In genomic region chr5:111754190-111754589, GRCh38 we compare ENCODE assay signal across 15 cellular contexts. TPM values are rescaled to one million over a fixed set of nuclear protein-coding genes. Genes with fewer than 3 reads are reported as not detected.
A peak's percentile ranks its signal among the peaks of the same experiment; 100 is the strongest.
DNase-seq lines count a peak whose midpoint lies in the region; ATAC-seq and TF ChIP-seq lines count a peak whose summit lies in the region.
"Had no signal": no experiment of that assay in that cellular context is flagged by ENCODE, and none has a peak within 500 bp of the region (broad histone marks: within the 10 kb centered on the region; RNA-seq: fewer than 3 reads in every experiment).

No MANE protein-coding gene starts in this region.

- no peaks in the 10 kb centered on the region for H3K27me3 ChIP-seq in GM23338 (ENCODE audit: insufficient read depth)
- no peaks in the 10 kb centered on the region for H3K27me3 ChIP-seq in skeletal muscle tissue (ENCODE audit: control insufficient read depth in 3 of 3, insufficient read depth in 3 of 3, low read length in 3 of 3)
- H3K27me3 ChIP-seq: breast epithelium had no signal

- H4K20me1 ChIP-seq in GM23338 (replicated peaks; ENCODE audit: insufficient read depth) = peaks cover 32% of the 10 kb centered on the region; the same call in 1 of the 2 replicates

- H3K9me2 ChIP-seq in GM23338 (ENCODE audit: insufficient read depth) = no peaks in the 10 kb centered on the region

- no peak for ATAC-seq in GM23338
- no peak for ATAC-seq in HG02938 (IDR thresholded peaks at IDR 0.05; ENCODE audit: unreplicated experiment)
- ATAC-seq in HG02884 (IDR thresholded peaks at IDR 0.05; ENCODE audit: unreplicated experiment) = no peak
- ATAC-seq: activated CD4-positive, CD25-positive, alpha-beta regulatory T cell treated with anti-CD3 and anti-CD28 coated beads, Interleukin-2, amount 50 U/mL, for 24 hours had no signal

- H3K4me3 ChIP-seq in GM23338 (peak overlapping the region; percentile 70), SK-N-MC (peak overlapping the region; percentile 88; the same call in 1 of the 2 replicates), foreskin fibroblast (ENCODE audit: low read depth in 1 of 2, low read length in 2 of 2) (peak overlapping the region; percentile 80 to 93), skeletal muscle tissue (ENCODE audit: low read length in 3 of 3) (peak overlapping the region in 2 of 3 donors; percentile 5 to 15)
- H3K4me3 ChIP-seq: breast epithelium had no signal

- H2AFZ ChIP-seq in GM23338 = no peak overlapping the region

- H3K79me2 ChIP-seq in GM23338 (replicated peaks; ENCODE audit: insufficient read depth) = peaks cover 76% of the 10 kb centered on the region

- H3K27ac Mint-ChIP-seq in GM23338 = no peak overlapping the region
- H3K27ac Mint-ChIP-seq: activated naive CD4-positive, alpha-beta T cell treated with anti-CD3 and anti-CD28 coated beads for 36 hours had no signal

- H3K4me1 ChIP-seq in GM23338 (ENCODE audit: insufficient read depth) (peaks cover 50% of the 10 kb centered on the region), skeletal muscle tissue (ENCODE audit: control insufficient read depth in 3 of 3, insufficient read depth in 3 of 3, low read length in 3 of 3) (peaks cover 21 to 28% (median 25%) of the 10 kb centered on the region in 3 donors)

- H3K4me3 Mint-ChIP-seq in GM23338 = peak overlapping the region; percentile 23; the same call in 2 of the 3 replicates
- H3K4me3 Mint-ChIP-seq: activated naive CD4-positive, alpha-beta T cell treated with anti-CD3 and anti-CD28 coated beads for 36 hours had no signal

- H3K4me1 Mint-ChIP-seq in GM23338 = peaks cover 52% of the 10 kb centered on the region

- peak overlapping the region; percentile 87 for H3K4me2 ChIP-seq in GM23338

- H3K36me3 ChIP-seq in GM23338 (ENCODE audit: insufficient read depth) (no peaks in the 10 kb centered on the region), SK-N-MC (ENCODE audit: insufficient read depth, low read length) (peaks cover 48% of the 10 kb centered on the region), skeletal muscle tissue (ENCODE audit: control insufficient read depth in 3 of 3, insufficient read depth in 3 of 3, low read length in 3 of 3) (peaks cover 0 to 8% (median 0%) of the 10 kb centered on the region in 3 donors)
- H3K36me3 ChIP-seq: breast epithelium had no signal

- H3F3A ChIP-seq in GM23338 (replicated peaks; ENCODE audit: low read depth) = no peaks in the 10 kb centered on the region

- peaks cover 32% of the 10 kb centered on the region for H3K36me3 Mint-ChIP-seq in GM23338 (ENCODE audit: low read depth)

- no peaks in the 10 kb centered on the region for H3K27me3 Mint-ChIP-seq in GM23338 (ENCODE audit: insufficient read depth, low read depth, poor library complexity)

- H3K9me3 Mint-ChIP-seq in GM23338 = peaks cover 3% of the 10 kb centered on the region; the same call in 2 of the 3 replicates
- H3K9me3 Mint-ChIP-seq: activated naive CD4-positive, alpha-beta T cell treated with anti-CD3 and anti-CD28 coated beads for 36 hours had no signal

- no peaks in the 10 kb centered on the region for H3K9me3 ChIP-seq in SK-N-MC (ENCODE audit: low read depth, low read length)
- H3K9me3 ChIP-seq in skeletal muscle tissue (ENCODE audit: control insufficient read depth in 3 of 3, low read length in 3 of 3) = no peaks in the 10 kb centered on the region
- H3K9me3 ChIP-seq: breast epithelium had no signal

- H3K27ac ChIP-seq in GM23338 (ENCODE audit: low read depth) = no peak overlapping the region
- no peak overlapping the region for H3K27ac ChIP-seq in SK-N-MC
- no peak overlapping the region for H3K27ac ChIP-seq in skeletal muscle tissue (ENCODE audit: low read depth, low read length)
- H3K27ac ChIP-seq: breast epithelium had no signal

- TF ChIP-seq CTCF in GM23338 (conservative IDR thresholded peaks at IDR 0.05; ENCODE audit: low read depth in 2 of 2) (no peak), foreskin fibroblast (IDR thresholded peaks at IDR 0.05; ENCODE audit: low read depth, low read length) (no peak)

- no peak for DNase-seq in GM23338 (ENCODE audit: low spot score)
- no peak for DNase-seq in SK-N-MC (ENCODE audit: low read depth, low spot score)
- no peak for DNase-seq in foreskin fibroblast
- DNase-seq in occipital lobe (lab: John Stamatoyannopoulos, UW) = no peak
- DNase-seq: activated CD8-positive, alpha-beta memory T cell treated with anti-CD3 and anti-CD28 coated beads, Interleukin-2, amount 50 U/mL, for 4 hours; activated naive CD4-positive, alpha-beta T cell treated with anti-CD3 and anti-CD28 coated beads for 36 hours; foreskin melanocyte; GDM1; NCI-H1930; stimulated activated CD4-positive, alpha-beta T cell treated with anti-CD3 and anti-CD28 coated beads, Interleukin-15, amount 100 ng/mL, for 24 hours had no signal

- H3K9ac ChIP-seq in SK-N-MC (ENCODE audit: insufficient read length) = no peak overlapping the region
- no peak overlapping the region for H3K9ac ChIP-seq in skeletal muscle tissue (ENCODE audit: low read depth in 1 of 3, low read length in 3 of 3)

TF ChIP-seq in GM23338, 12 proteins besides CTCF, POLR2A, EP300 and RAD21:
- no peak for TF ChIP-seq STAT1 (IDR thresholded peaks at IDR 0.05; ENCODE audit: unreplicated experiment)
- no peak for TF ChIP-seq ZNF462 (CRISPR knock-in tag; IDR thresholded peaks at IDR 0.05)

RNA-seq across cellular contexts. Expression of gene NREP, which starts 2.8 kb away (rescaled TPM):
- 300 and 336 TPM in 2 replicates for total RNA-seq in GM23338 (2014; rRNA removed; shearing (Covaris generic))
- 260 and 264 TPM in 2 replicates for polyA plus RNA-seq in GM23338 (2016; fragmentation: Nextera tagmentation; extraction: Ambion mirVana)
- 179 TPM for total RNA-seq in skeletal muscle tissue
- total RNA-seq in occipital lobe = 685 TPM

Comparison
In these comparisons a context has a peak if more than half of its experiments do, and no peak if none do; other contexts are left out.
1. H3K4me3 ChIP-seq: peak in every context shown above with its lines; median percentile 88 in SK-N-MC; 86 in foreskin fibroblast; 70 in GM23338; 10 in skeletal muscle tissue.